26 cellular contexts compared by ENCODE assay signal in the genomic region with DNA sequence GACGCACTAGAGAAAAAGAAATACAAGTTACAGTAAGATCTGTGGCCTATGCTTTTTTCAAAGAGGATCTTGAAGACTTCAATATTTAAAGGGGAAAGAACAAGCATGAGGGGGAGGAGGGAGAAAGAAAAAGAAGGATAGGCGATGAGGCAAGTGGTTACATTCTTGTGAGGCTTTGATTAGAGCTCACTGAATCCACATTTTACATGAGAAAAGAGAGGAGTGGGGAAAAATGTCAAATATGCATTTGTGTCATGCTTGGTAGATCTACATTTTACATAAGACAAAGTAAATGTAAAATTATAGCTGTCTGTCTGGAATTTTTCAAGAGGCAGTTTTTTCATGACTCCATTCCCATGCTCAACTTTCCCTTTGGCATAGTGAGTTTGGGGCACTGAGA.
"Had no signal": no experiment of that assay in that cellular context is flagged by ENCODE, and none has a peak within 500 bp of the region (broad histone marks: within the 10 kb centered on the region; RNA-seq: fewer than 3 reads in every experiment).

No MANE protein-coding gene starts in this region.

- H3K36me3 ChIP-seq: brain microvascular endothelial cell, cardiac muscle cell had no signal

- H3K36me3 Mint-ChIP-seq: activated naive CD8-positive, alpha-beta T cell had no signal

- H3K9ac ChIP-seq: KMS-11 had no signal

- H3K4me3 Mint-ChIP-seq: activated B cell treated with CpG ODN at 0.5 μM for 24 hours; activated CD4-positive, alpha-beta T cell treated with anti-CD3 and anti-CD28 coated beads, Interleukin-2, amount 10 ng/mL, durations not matched to agents 24 days and 14 days; activated naive CD4-positive, alpha-beta T cell treated with anti-CD3 and anti-CD28 coated beads for 36 hours; activated naive CD8-positive, alpha-beta T cell; activated T-cell treated with anti-CD3 and anti-CD28 coated beads, Interleukin-2, amount 50 U/mL, for 4 hours; activated T-helper 17 cell treated with anti-CD3 and anti-CD28 coated beads, Interleukin-2, amount 50 U/mL, for 72 hours; T-helper 1 cell treated with Interleukin-12 subunit alpha and Interleukin-12 subunit beta and Interleukin-4 antibody, amounts not matched to agents 30 μg/mL and 1 μg/mL, for 36 hours had no signal

- ATAC-seq: activated T-cell treated with anti-CD3 and anti-CD28 coated beads, Interleukin-2, amount 50 U/mL, for 4 hours; activated T-helper 17 cell treated with anti-CD3 and anti-CD28 coated beads, Interleukin-2, amount 50 U/mL, for 72 hours had no signal

- H3K4me3 ChIP-seq: cardiac muscle cell had no signal

- H3K27me3 Mint-ChIP-seq: activated B cell treated with CpG ODN at 0.5 μM for 24 hours; activated CD4-positive, alpha-beta T cell treated with anti-CD3 and anti-CD28 coated beads, Interleukin-2, amount 10 ng/mL, durations not matched to agents 24 days and 14 days; activated naive CD8-positive, alpha-beta T cell; activated T-helper 17 cell treated with anti-CD3 and anti-CD28 coated beads, Interleukin-2, amount 50 U/mL, for 72 hours had no signal

- H3K4me1 Mint-ChIP-seq: activated B cell treated with CpG ODN at 0.5 μM for 24 hours; activated CD4-positive, alpha-beta T cell treated with anti-CD3 and anti-CD28 coated beads, Interleukin-2, amount 10 ng/mL, durations not matched to agents 24 days and 14 days; activated T-helper 17 cell treated with anti-CD3 and anti-CD28 coated beads, Interleukin-2, amount 50 U/mL, for 72 hours had no signal

- H3K9me3 Mint-ChIP-seq: activated CD4-positive, alpha-beta T cell treated with anti-CD3 and anti-CD28 coated beads, Interleukin-2, amount 10 ng/mL, durations not matched to agents 24 days and 14 days had no signal

- H3K4me2 ChIP-seq: KMS-11 had no signal

- H3K27me3 ChIP-seq: brain microvascular endothelial cell, cardiac muscle cell had no signal

- H3K27ac Mint-ChIP-seq: activated B cell treated with CpG ODN at 0.5 μM for 24 hours; activated CD4-positive, alpha-beta T cell treated with anti-CD3 and anti-CD28 coated beads, Interleukin-2, amount 10 ng/mL, durations not matched to agents 24 days and 14 days; activated naive CD4-positive, alpha-beta T cell treated with anti-CD3 and anti-CD28 coated beads for 36 hours; activated naive CD8-positive, alpha-beta T cell; activated T-helper 17 cell treated with anti-CD3 and anti-CD28 coated beads, Interleukin-2, amount 50 U/mL, for 72 hours; T-helper 1 cell treated with Interleukin-12 subunit alpha and Interleukin-12 subunit beta and Interleukin-4 antibody, amounts not matched to agents 30 μg/mL and 1 μg/mL, for 36 hours had no signal

- DNase-seq: activated B cell treated with CpG ODN at 0.5 μM for 24 hours; activated CD4-positive, alpha-beta T cell treated with anti-CD3 and anti-CD28 coated beads for 1 hour; activated CD4-positive, alpha-beta T cell treated with anti-CD3 and anti-CD28 coated beads, Interleukin-2, amount 10 ng/mL, durations not matched to agents 24 days and 14 days; activated CD4-positive, alpha-beta T cell treated with anti-CD3 and anti-CD28 coated beads, Interleukin-2, amount 50 U/mL, for 48 hours; activated CD8-positive, alpha-beta memory T cell treated with anti-CD3 and anti-CD28 coated beads for 24 hours; activated gamma-delta T cell; activated naive CD4-positive, alpha-beta T cell treated with anti-CD3 and anti-CD28 coated beads for 36 hours; activated T-cell treated with anti-CD3 and anti-CD28 coated beads, Interleukin-2, amount 50 U/mL, for 4 hours; amygdala; brain microvascular endothelial cell; MV-4-11; NCI-H1092 treated with DMSO at 0.1 percent for 48 hours; NCI-H1417 treated with DMSO at 0.1 percent for 48 hours; NCI-H1694; NCI-H2029; NCI-H2107; NCI-H2171 treated with DMSO at 0.1 percent for 48 hours; NCI-H226; NCI-H526; NCI-H774; SHP77 treated with DMSO at 0.1 percent for 48 hours had no signal

- H3K27ac ChIP-seq: brain microvascular endothelial cell, cardiac muscle cell, KMS-11 had no signal
